ENCODE assay signal across 1 cellular context in the genomic region with DNA sequence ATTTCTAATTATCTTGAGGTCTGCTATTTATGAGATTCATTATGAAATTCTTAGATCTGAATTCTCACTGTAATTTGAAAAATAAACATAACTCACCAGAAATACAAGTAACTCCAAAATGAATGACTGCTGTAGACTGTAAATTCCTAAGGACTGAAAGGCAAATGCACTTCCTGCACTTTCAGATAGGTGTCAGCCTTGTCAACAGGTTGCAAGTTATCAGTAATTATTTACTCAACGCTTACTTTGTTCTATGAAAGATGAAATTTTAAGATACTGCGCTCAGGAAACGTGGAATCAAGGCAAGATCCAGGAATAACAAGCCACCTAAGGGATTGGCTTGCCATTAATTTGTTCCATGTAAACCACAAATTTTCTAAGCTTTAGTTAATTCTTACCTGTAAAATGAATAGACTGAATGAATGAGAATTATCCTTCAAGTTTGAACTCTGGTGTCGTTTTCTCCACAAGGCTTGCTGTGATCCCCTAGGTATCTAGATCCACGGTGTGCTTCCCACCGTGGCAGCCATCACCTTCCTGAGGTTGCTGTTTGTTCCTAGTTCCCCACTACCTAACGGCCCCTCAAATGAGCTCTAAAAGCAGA.
TF ChIP-seq lines count a peak whose summit lies in the region.

No MANE protein-coding gene starts in this region.

TF ChIP-seq in HepG2, 621 proteins besides CTCF, POLR2A, EP300 and RAD21:
- TF ChIP-seq, protein P1, sequence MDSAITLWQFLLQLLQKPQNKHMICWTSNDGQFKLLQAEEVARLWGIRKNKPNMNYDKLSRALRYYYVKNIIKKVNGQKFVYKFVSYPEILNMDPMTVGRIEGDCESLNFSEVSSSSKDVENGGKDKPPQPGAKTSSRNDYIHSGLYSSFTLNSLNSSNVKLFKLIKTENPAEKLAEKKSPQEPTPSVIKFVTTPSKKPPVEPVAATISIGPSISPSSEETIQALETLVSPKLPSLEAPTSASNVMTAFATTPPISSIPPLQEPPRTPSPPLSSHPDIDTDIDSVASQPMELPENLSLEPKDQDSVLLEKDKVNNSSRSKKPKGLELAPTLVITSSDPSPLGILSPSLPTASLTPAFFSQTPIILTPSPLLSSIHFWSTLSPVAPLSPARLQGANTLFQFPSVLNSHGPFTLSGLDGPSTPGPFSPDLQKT (CRISPR knock-in tag; IDR thresholded peaks at IDR 0.05; ENCODE audit: borderline replicate concordance), result no peak
- TF ChIP-seq FOXA3 (CRISPR knock-in tag; IDR thresholded peaks at IDR 0.05) (0 out of 2 replicates have a peak, but pooled peaks have one; percentile 25), SMAD3 (CRISPR knock-in tag; IDR thresholded peaks at IDR 0.05) (no peak), SMC3 (IDR thresholded peaks at IDR 0.05; ENCODE audit: low read length) (peak; percentile 48; the same call in 1 of the 2 replicates), MLLT10 (CRISPR knock-in tag; IDR thresholded peaks at IDR 0.05) (no peak), ZNF737 (CRISPR knock-in tag; IDR thresholded peaks at IDR 0.05; ENCODE audit: borderline replicate concordance) (no peak), ZSCAN12 (CRISPR knock-in tag; IDR thresholded peaks at IDR 0.05) (no peak), MIXL1 (CRISPR knock-in tag; IDR thresholded peaks at IDR 0.05) (0 out of 2 replicates have a peak, but pooled peaks have one; percentile 29), STAG1 (CRISPR knock-in tag; IDR thresholded peaks at IDR 0.05) (peak; percentile 75), SYNCRIP (IDR thresholded peaks at IDR 0.05; ENCODE audit: insufficient read depth, low read depth, low read length) (no peak), ZNF563 (CRISPR knock-in tag; IDR thresholded peaks at IDR 0.05) (no peak), SALL1 (CRISPR knock-in tag; IDR thresholded peaks at IDR 0.05) (no peak), TEAD3 (CRISPR knock-in tag; optimal IDR thresholded peaks at IDR 0.05; ENCODE audit: borderline replicate concordance) (peak; percentile 20), ZNF644 (CRISPR knock-in tag; IDR thresholded peaks at IDR 0.05; ENCODE audit: low read depth) (no peak), FOXA1 (IDR thresholded peaks at IDR 0.05) (no peak), FOXA1 (CRISPR knock-in tag; IDR thresholded peaks at IDR 0.05) (peak; percentile 54), ZFY (CRISPR knock-in tag; IDR thresholded peaks at IDR 0.05) (no peak), FOXM1 (CRISPR knock-in tag; IDR thresholded peaks at IDR 0.05) (no peak), ELF3 (CRISPR knock-in tag; IDR thresholded peaks at IDR 0.05) (0 out of 2 replicates have a peak, but pooled peaks have one; percentile 9), MBD4 (IDR thresholded peaks at IDR 0.05; ENCODE audit: borderline replicate concordance, low read length) (no peak), MAFK (conservative IDR thresholded peaks at IDR 0.05 in 1 of 2, IDR thresholded peaks at IDR 0.05 in 1 of 2; ENCODE audit: low read length in 2 of 2) (no peak), ZNF674 (CRISPR knock-in tag; IDR thresholded peaks at IDR 0.05; ENCODE audit: low read depth) (no peak)
- TF ChIP-seq, protein P2, sequence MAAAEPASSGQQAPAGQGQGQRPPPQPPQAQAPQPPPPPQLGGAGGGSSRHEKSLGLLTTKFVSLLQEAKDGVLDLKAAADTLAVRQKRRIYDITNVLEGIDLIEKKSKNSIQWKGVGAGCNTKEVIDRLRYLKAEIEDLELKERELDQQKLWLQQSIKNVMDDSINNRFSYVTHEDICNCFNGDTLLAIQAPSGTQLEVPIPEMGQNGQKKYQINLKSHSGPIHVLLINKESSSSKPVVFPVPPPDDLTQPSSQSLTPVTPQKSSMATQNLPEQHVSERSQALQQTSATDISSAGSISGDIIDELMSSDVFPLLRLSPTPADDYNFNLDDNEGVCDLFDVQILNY (CRISPR knock-in tag; conservative IDR thresholded peaks at IDR 0.05), result no peak
